ENCODE assay signal across 29 cellular contexts in genomic region chr15:77529394-77530159, GRCh38.
DNase-seq lines count a peak whose midpoint lies in the region; ATAC-seq and TF ChIP-seq lines count a peak whose summit lies in the region.
"Had no signal": no experiment of that assay in that cellular context is flagged by ENCODE, and none has a peak within 500 bp of the region (broad histone marks: within the 10 kb centered on the region; RNA-seq: fewer than 3 reads in every experiment).

No MANE protein-coding gene starts in this region.

- peak overlapping the region; percentile 99 for H4K91ac ChIP-seq in trophoblast cell (ENCODE audit: low read depth, low read length)

- H3K4me1 ChIP-seq in Caco-2 (peaks cover 50% of the 10 kb centered on the region), RWPE2 (ENCODE audit: insufficient read depth, poor library complexity, severe bottlenecking) (peaks cover 8% of the 10 kb centered on the region), trophoblast cell (ENCODE audit: control insufficient read depth in 1 of 2, insufficient read depth in 2 of 2, low read length in 2 of 2) (peaks cover 47 to 56% of the 10 kb centered on the region in 2 experiments)
- H3K4me1 ChIP-seq: adrenal gland, right lobe of liver had no signal

- H3K4ac ChIP-seq in trophoblast cell (ENCODE audit: low read depth, low read length): peak overlapping the region; percentile 77

- WGBS in trophoblast cell (ENCODE audit: extremely low coverage, insufficient coverage, insufficient read length): no CpG with 5 or more reads among the region's 10 CpGs

- H3K9ac ChIP-seq in trophoblast cell (ENCODE audit: low read length): no peak overlapping the region

- H3K4me3 ChIP-seq in Caco-2 (ENCODE audit: low read depth, low read length) (no peak overlapping the region), RWPE2 (ENCODE audit: severe bottlenecking) (no peak overlapping the region), trophoblast cell (ENCODE audit: low read depth, low read length) (no peak overlapping the region)
- H3K4me3 ChIP-seq: adrenal gland, gastroesophageal sphincter, Peyer's patch, right lobe of liver, SJCRH30, thyroid gland had no signal

- H3K4me2 ChIP-seq in trophoblast cell (ENCODE audit: low read length): no peak overlapping the region

- peak overlapping the region; percentile 91 for H3K18ac ChIP-seq in trophoblast cell (ENCODE audit: low read length)

- peaks cover 13% of the 10 kb centered on the region for H3K79me2 ChIP-seq in trophoblast cell (ENCODE audit: control insufficient read depth, insufficient read depth, low read length, poor library complexity)

- H3K36me3 Mint-ChIP-seq in Caco-2 (ENCODE audit: insufficient read depth, unreplicated experiment): peaks cover 9% of the 10 kb centered on the region
- no peaks in the 10 kb centered on the region for H3K36me3 Mint-ChIP-seq in effector memory CD8-positive, alpha-beta T cell (ENCODE audit: insufficient read depth)
- H3K36me3 Mint-ChIP-seq: activated CD8-positive, alpha-beta memory T cell treated with anti-CD3 and anti-CD28 coated beads, Interleukin-2, amount 10 ng/mL, durations not matched to agents 7 days and 5 days had no signal

- no peak overlapping the region for H3K23ac ChIP-seq in trophoblast cell (ENCODE audit: low read length)

- POLR2A ChIA-PET in Caco-2 (lab: Charles Lee): no interaction called here

- peak overlapping the region; percentile 27 for H2AFZ ChIP-seq in trophoblast cell (ENCODE audit: insufficient read depth, low read length, poor library complexity)

- DNase-seq in Caco-2 (peak in 1 of 2 experiments; percentile 33), RWPE2 (ENCODE audit: low spot score) (peak; percentile 72), left ventricle myocardium superior (peak; percentile 23), trophoblast cell (no peak), DMS53 (lab: John Stamatoyannopoulos, UW) (no peak), NCI-H446 (lab: John Stamatoyannopoulos, UW) (no peak)
- DNase-seq in effector memory CD8-positive, alpha-beta T cell: no peak
- DNase-seq: ACHN; activated CD4-positive, alpha-beta T cell treated with anti-CD3 and anti-CD28 coated beads, Interleukin-2, amount 10 ng/mL, durations not matched to agents 7 days and 5 days; activated CD8-positive, alpha-beta memory T cell treated with anti-CD3 and anti-CD28 coated beads, Interleukin-2, amount 10 ng/mL, durations not matched to agents 7 days and 5 days; activated naive CD4-positive, alpha-beta T cell; activated T-cell treated with anti-CD3 and anti-CD28 coated beads, Interleukin-2, amount 50 U/mL, for 48 hours; adrenal gland; brain microvascular endothelial cell; H7; hypothalamus; Karpas-422; left colon; NCI-H1930; stimulated activated CD4-positive, alpha-beta T cell treated with anti-CD3 and anti-CD28 coated beads, Interleukin-4, amount 100 ng/mL, for 24 hours; SW 1271; thyroid gland had no signal

- no peaks in the 10 kb centered on the region for H3K27me3 Mint-ChIP-seq in Caco-2 (ENCODE audit: insufficient read depth, unreplicated experiment)
- peaks cover 22 to 37% of the 10 kb centered on the region in 2 donors for H3K27me3 Mint-ChIP-seq in effector memory CD8-positive, alpha-beta T cell
- H3K27me3 Mint-ChIP-seq: B cell had no signal

- H3K9me3 Mint-ChIP-seq in Caco-2 (ENCODE audit: unreplicated experiment): no peaks in the 10 kb centered on the region
- H3K9me3 Mint-ChIP-seq in effector memory CD8-positive, alpha-beta T cell: no peaks in the 10 kb centered on the region
- H3K9me3 Mint-ChIP-seq: activated CD4-positive, alpha-beta T cell treated with anti-CD3 and anti-CD28 coated beads, Interleukin-2, amount 10 ng/mL, durations not matched to agents 7 days and 5 days had no signal

- H3K27me3 ChIP-seq in Caco-2 (replicated peaks; ENCODE audit: control insufficient read depth, insufficient read depth, low read length): no peaks in the 10 kb centered on the region
- H3K27me3 ChIP-seq in RWPE2 (ENCODE audit: insufficient read depth, poor library complexity, severe bottlenecking): no peaks in the 10 kb centered on the region
- H3K27me3 ChIP-seq in trophoblast cell (ENCODE audit: insufficient read depth, low read length): no peaks in the 10 kb centered on the region
- H3K27me3 ChIP-seq: adrenal gland, brain microvascular endothelial cell, gastroesophageal sphincter, Peyer's patch, right lobe of liver, SJCRH30, thyroid gland had no signal

- H3K79me1 ChIP-seq in trophoblast cell (ENCODE audit: low read length): peaks cover 60% of the 10 kb centered on the region

- TF ChIP-seq CTCF in Caco-2 (IDR thresholded peaks at IDR 0.05; ENCODE audit: insufficient read depth in 1 of 2, low read depth in 1 of 2, low read length in 1 of 2, severe bottlenecking in 1 of 2, unreplicated experiment in 1 of 2) (no peak), RWPE2 (IDR thresholded peaks at IDR 0.05; ENCODE audit: poor library complexity, severe bottlenecking) (no peak)

- H4K8ac ChIP-seq in trophoblast cell (ENCODE audit: low read depth, low read length): peak overlapping the region; percentile 80

- H2AK5ac ChIP-seq in trophoblast cell (ENCODE audit: low read length): peak overlapping the region; percentile 100

- peak overlapping the region; percentile 64 for H4K12ac ChIP-seq in trophoblast cell (ENCODE audit: low read depth, low read length)

- intact Hi-C loops in Caco-2 (cut with micrococcal nuclease; ENCODE audit: unreplicated experiment) (no loop called here), left ventricle myocardium superior (cut with micrococcal nuclease) (no loop called here)

- H3K9me3 ChIP-seq in Caco-2 (no peaks in the 10 kb centered on the region), RWPE2 (ENCODE audit: severe bottlenecking) (no peaks in the 10 kb centered on the region), trophoblast cell (ENCODE audit: insufficient read depth, low read depth, low read length) (no peaks in the 10 kb centered on the region)
- H3K9me3 ChIP-seq: adrenal gland, gastroesophageal sphincter, Peyer's patch, right lobe of liver, SJCRH30, thyroid gland had no signal

- no TSS peak for BruUV-seq in Caco-2 (replicated peaks; lab: Mats Ljungman, UMichigan)

- H2BK12ac ChIP-seq in trophoblast cell (ENCODE audit: low read length): peak overlapping the region; percentile 95

- H3K14ac ChIP-seq in trophoblast cell (ENCODE audit: low read length): peak overlapping the region; percentile 97

- CTCF ChIA-PET in Caco-2 (lab: Charles Lee): interaction anchor here (0.6 to 3.8 kb wide), 2 partner anchors 14 to 346 kb away, joined by 4 to 18 read pairs; no protein-coding TSS in a partner anchor

- H3K36me3 ChIP-seq in Caco-2 (ENCODE audit: control insufficient read depth, insufficient read depth, low read length): no peaks in the 10 kb centered on the region
- no peaks in the 10 kb centered on the region for H3K36me3 ChIP-seq in RWPE2 (ENCODE audit: low read depth)
- H3K36me3 ChIP-seq in trophoblast cell (ENCODE audit: control insufficient read depth in 1 of 2, insufficient read depth in 2 of 2, low read length in 2 of 2): no peaks in the 10 kb centered on the region
- H3K36me3 ChIP-seq: adrenal gland, brain microvascular endothelial cell, gastroesophageal sphincter, Peyer's patch, right lobe of liver, SJCRH30, thyroid gland had no signal

- peaks cover 34% of the 10 kb centered on the region for H3K4me1 Mint-ChIP-seq in Caco-2 (ENCODE audit: low read depth, unreplicated experiment)
- no peaks in the 10 kb centered on the region for H3K4me1 Mint-ChIP-seq in effector memory CD8-positive, alpha-beta T cell (ENCODE audit: low read depth in 2 of 2)
- H3K4me1 Mint-ChIP-seq: activated CD4-positive, alpha-beta T cell treated with anti-CD3 and anti-CD28 coated beads, Interleukin-2, amount 10 ng/mL, durations not matched to agents 7 days and 5 days; activated CD8-positive, alpha-beta memory T cell treated with anti-CD3 and anti-CD28 coated beads, Interleukin-2, amount 10 ng/mL, durations not matched to agents 7 days and 5 days; B cell had no signal

- H3K27ac ChIP-seq in RWPE2 (ENCODE audit: poor library complexity, severe bottlenecking) (no peak overlapping the region), trophoblast cell (ENCODE audit: low read depth, low read length) (peak overlapping the region; percentile 51)
- H3K27ac ChIP-seq: adrenal gland, brain microvascular endothelial cell, gastroesophageal sphincter, Peyer's patch, right lobe of liver, SJCRH30, thyroid gland had no signal

- no peak overlapping the region for H3K4me3 Mint-ChIP-seq in Caco-2 (ENCODE audit: unreplicated experiment)
- no peak overlapping the region for H3K4me3 Mint-ChIP-seq in effector memory CD8-positive, alpha-beta T cell
- H3K4me3 Mint-ChIP-seq: activated CD4-positive, alpha-beta T cell treated with anti-CD3 and anti-CD28 coated beads, Interleukin-2, amount 10 ng/mL, durations not matched to agents 7 days and 5 days; activated CD8-positive, alpha-beta memory T cell treated with anti-CD3 and anti-CD28 coated beads, Interleukin-2, amount 10 ng/mL, durations not matched to agents 7 days and 5 days; B cell had no signal

- peak overlapping the region; percentile 99 for H2BK120ac ChIP-seq in trophoblast cell (ENCODE audit: insufficient read depth, low read length, poor library complexity)

- ATAC-seq in RWPE2 (ENCODE audit: low read depth) (no peak), left ventricle myocardium superior (no peak), HG03045 (IDR thresholded peaks at IDR 0.05; ENCODE audit: unreplicated experiment) (no peak)
- ATAC-seq in effector memory CD8-positive, alpha-beta T cell (replicated peaks): no peak
- ATAC-seq: activated CD8-positive, alpha-beta memory T cell treated with anti-CD3 and anti-CD28 coated beads, Interleukin-2, amount 10 ng/mL, durations not matched to agents 7 days and 5 days; gastroesophageal sphincter; left colon had no signal

- peak overlapping the region; percentile 96 for H2BK5ac ChIP-seq in trophoblast cell (ENCODE audit: low read depth, low read length, poor library complexity)

- H3K27ac Mint-ChIP-seq in Caco-2 (ENCODE audit: unreplicated experiment): peak overlapping the region; percentile 81
- H3K27ac Mint-ChIP-seq in effector memory CD8-positive, alpha-beta T cell: no peak overlapping the region
- H3K27ac Mint-ChIP-seq: activated CD4-positive, alpha-beta T cell treated with anti-CD3 and anti-CD28 coated beads, Interleukin-2, amount 10 ng/mL, durations not matched to agents 7 days and 5 days; activated CD8-positive, alpha-beta memory T cell treated with anti-CD3 and anti-CD28 coated beads, Interleukin-2, amount 10 ng/mL, durations not matched to agents 7 days and 5 days; B cell; progenitor cell of endocrine pancreas had no signal

Comparison
In these comparisons a context has a peak if more than half of its experiments do, and no peak if none do; other contexts are left out.
1. DNase-seq: peak in RWPE2 (single experiment) and left ventricle myocardium superior (single experiment); none in trophoblast cell (0 of 2), effector memory CD8-positive, alpha-beta T cell (0 of 3), DMS53 (single experiment) and NCI-H446 (0 of 2).